Comparison of ENCODE assay signal across 17 cellular contexts in genomic region chr4:14157262-14157661, GRCh38.
DNase-seq lines count a peak whose midpoint lies in the region; ATAC-seq, FAIRE-seq and TF ChIP-seq lines count a peak whose summit lies in the region.
"Had no signal": no experiment of that assay in that cellular context is flagged by ENCODE, and none has a peak within 500 bp of the region (broad histone marks: within the 10 kb centered on the region; RNA-seq: fewer than 3 reads in every experiment).

No MANE protein-coding gene starts in this region.

- H3K4ac ChIP-seq in neuronal stem cell (ENCODE audit: low read length) = no peak overlapping the region

- no peak overlapping the region for H2BK12ac ChIP-seq in neuronal stem cell (ENCODE audit: low read length)

- no peak overlapping the region for H3K9ac ChIP-seq in neuronal stem cell (ENCODE audit: low read depth, low read length, poor library complexity)

- no peak overlapping the region for H4K8ac ChIP-seq in neuronal stem cell (ENCODE audit: low read depth, low read length)

- no peak overlapping the region for H3K4me2 ChIP-seq in neuronal stem cell (ENCODE audit: insufficient read depth, low read length, poor library complexity, severe bottlenecking)
- H3K4me2 ChIP-seq: GM23338 had no signal

- H2AFZ ChIP-seq in neuronal stem cell (ENCODE audit: low read length) = no peak overlapping the region
- H2AFZ ChIP-seq: GM23338 had no signal

- no CpG with 5 or more reads among the region's 2 CpGs for WGBS in neuronal stem cell (ENCODE audit: extremely low coverage in 2 of 2, insufficient read length in 2 of 2, insufficient replicate concordance in 1 of 2), 2 donors

- H3K14ac ChIP-seq in neuronal stem cell (ENCODE audit: low read length) = no peak overlapping the region

- DNase-seq in GM18507 (ENCODE audit: extremely low spot score, insufficient read length, low read depth) = no peak
- no peak for DNase-seq in foreskin fibroblast
- DNase-seq in neuronal stem cell (ENCODE audit: low spot score) = no peak
- DNase-seq in activated CD4-positive, CD25-positive, alpha-beta regulatory T cell treated with anti-CD3 and anti-CD28 coated beads, Interleukin-2, amount 50 U/mL, for 72 hours = no peak
- DNase-seq: activated CD4-positive, alpha-beta T cell treated with anti-CD3 and anti-CD28 coated beads for 36 hours; activated T-cell treated with anti-CD3 and anti-CD28 coated beads, Interleukin-2, amount 50 U/mL, for 24 hours; adrenal gland; MG63; naive thymus-derived CD8-positive, alpha-beta T cell; right lobe of liver; stomach had no signal

- no peaks in the 10 kb centered on the region for H3K27me3 ChIP-seq in neuronal stem cell (ENCODE audit: control insufficient read depth in 3 of 3, insufficient read depth in 3 of 3, low read depth in 1 of 3, low read length in 3 of 3)
- H3K27me3 ChIP-seq: adrenal gland, MG63, right lobe of liver, stomach had no signal

- H3K79me1 ChIP-seq in neuronal stem cell (ENCODE audit: low read depth, low read length) = no peaks in the 10 kb centered on the region

- no peak overlapping the region for H3K23ac ChIP-seq in neuronal stem cell (ENCODE audit: low read depth, low read length, poor library complexity)

- H3K36me3 ChIP-seq in neuronal stem cell (replicated peaks in 1 of 2; ENCODE audit: control insufficient read depth in 2 of 2, insufficient read depth in 2 of 2, low read length in 2 of 2) = no peaks in the 10 kb centered on the region
- H3K36me3 ChIP-seq: adrenal gland, esophagus muscularis mucosa, MG63, right lobe of liver, stomach had no signal

- no peak overlapping the region for H2AK5ac ChIP-seq in neuronal stem cell (ENCODE audit: low read depth, low read length)

- H3K27ac ChIP-seq in neuronal stem cell (replicated peaks; ENCODE audit: low read length) = no peak overlapping the region
- H3K27ac ChIP-seq: adrenal gland, esophagus muscularis mucosa, right lobe of liver, stomach had no signal

- ATAC-seq in GM21381 (IDR thresholded peaks at IDR 0.05; ENCODE audit: unreplicated experiment) (peak; percentile 44), HG02884 (IDR thresholded peaks at IDR 0.05; ENCODE audit: unreplicated experiment) (peak; percentile 62), HG03460 (IDR thresholded peaks at IDR 0.05; ENCODE audit: unreplicated experiment) (peak; percentile 42), HG02970 (IDR thresholded peaks at IDR 0.05; ENCODE audit: low FRiP score, unreplicated experiment) (no peak)
- ATAC-seq: activated CD4-positive, alpha-beta T cell treated with anti-CD3 and anti-CD28 coated beads for 36 hours; GM23338; naive thymus-derived CD8-positive, alpha-beta T cell; right lobe of liver had no signal

- H4K91ac ChIP-seq in neuronal stem cell (ENCODE audit: low read depth, low read length, poor library complexity) = no peak overlapping the region

- no peak overlapping the region for H2BK5ac ChIP-seq in neuronal stem cell (ENCODE audit: low read length)

- TF ChIP-seq CTCF in foreskin fibroblast (IDR thresholded peaks at IDR 0.05; ENCODE audit: low read depth, low read length) = no peak

- H2BK15ac ChIP-seq in neuronal stem cell (ENCODE audit: low read length) = no peak overlapping the region

- no peak overlapping the region for H3K4me3 ChIP-seq in foreskin fibroblast (ENCODE audit: low read depth in 1 of 2, low read length in 2 of 2)
- H3K4me3 ChIP-seq in neuronal stem cell (ENCODE audit: low read length in 2 of 2) = no peak overlapping the region
- H3K4me3 ChIP-seq: adrenal gland, esophagus muscularis mucosa, GM23338, MG63, right lobe of liver, stomach had no signal

- no peak overlapping the region for H2BK120ac ChIP-seq in neuronal stem cell (ENCODE audit: low read depth, low read length)

- no peaks in the 10 kb centered on the region for H3K4me1 ChIP-seq in neuronal stem cell (ENCODE audit: control insufficient read depth in 2 of 2, insufficient read depth in 1 of 2, low read depth in 1 of 2, low read length in 2 of 2)
- H3K4me1 ChIP-seq: adrenal gland, esophagus muscularis mucosa, right lobe of liver, stomach had no signal

- H3K18ac ChIP-seq in neuronal stem cell (ENCODE audit: low read length) = no peak overlapping the region

- peak; percentile 62 for FAIRE-seq in GM18507 (lab: Jason Lieb, UNC)

- no peaks in the 10 kb centered on the region for H3K9me3 ChIP-seq in neuronal stem cell (replicated peaks in 1 of 2; ENCODE audit: control insufficient read depth in 2 of 2, insufficient read depth in 1 of 2, low read depth in 1 of 2, low read length in 2 of 2)
- H3K9me3 ChIP-seq: adrenal gland, esophagus muscularis mucosa, MG63, right lobe of liver, stomach had no signal
